8 cellular contexts compared by ENCODE assay signal in genomic region chr9:138149672-138150656, GRCh38.
DNase-seq lines count a peak whose midpoint lies in the region; ATAC-seq and TF ChIP-seq lines count a peak whose summit lies in the region.
"Not testable (repeated sequence)": the region's sequence is repeated elsewhere in the genome, so short reads cannot be mapped to it uniquely, and the experiment has no call there.

No MANE protein-coding gene starts in this region.

- CTCF ChIA-PET in Calu3 (lab: Charles Lee), result not testable (repeated sequence)

- H3K27me3 Mint-ChIP-seq in Calu3 (ENCODE audit: unreplicated experiment), result not testable (repeated sequence)
- peaks cover 12% of the 10 kb centered on the region for H3K27me3 Mint-ChIP-seq in T-helper 17 cell

- H3K4me3 ChIP-seq in iPS-18c (ENCODE audit: insufficient read depth, low read depth, low read length) (peak overlapping the region; percentile 57; the same call in 1 of the 2 replicates), osteoblast (ENCODE audit: insufficient read depth, low read length) (peak overlapping the region; percentile 58), suprapubic skin (peak overlapping the region; percentile 42)

- H3K4me3 Mint-ChIP-seq in Calu3 (ENCODE audit: low read depth, unreplicated experiment) (peak overlapping the region; percentile 86), T-helper 17 cell (peak overlapping the region; percentile 87)

- H3K27ac ChIP-seq in osteoblast (ENCODE audit: low read depth, low read length); suprapubic skin: not testable (repeated sequence)

- peak; percentile 61 for ATAC-seq in T-helper 17 cell

- H3K79me2 ChIP-seq in osteoblast (ENCODE audit: insufficient read depth, low read length), result not testable (repeated sequence)

- H3K4me1 Mint-ChIP-seq in Calu3 (ENCODE audit: low read depth, unreplicated experiment); T-helper 17 cell: not testable (repeated sequence)

- peak; percentile 26; the same call in 1 of the 2 replicates for TF ChIP-seq RAD21 in Ishikawa (IDR thresholded peaks at IDR 0.05; ENCODE audit: low read depth)

- H3K27me3 ChIP-seq in osteoblast (ENCODE audit: insufficient read depth, low read length), result not testable (repeated sequence)
- peaks cover 10% of the 10 kb centered on the region for H3K27me3 ChIP-seq in suprapubic skin

- 30% methylated on average over 34 of the region's 81 CpGs for WGBS in suprapubic skin

- H3K9me3 ChIP-seq in T-helper 17 cell (ENCODE audit: control insufficient read depth, low read length, poor library complexity, severe bottlenecking); iPS-18c (ENCODE audit: control insufficient read depth, insufficient read depth, low read length); osteoblast (ENCODE audit: low read depth, low read length); suprapubic skin: not testable (repeated sequence)

- not testable (repeated sequence) for H4K20me1 ChIP-seq in osteoblast (ENCODE audit: insufficient read depth, low read length)

- not testable (repeated sequence) for TF ChIP-seq POLR2A in suprapubic skin (IDR thresholded peaks at IDR 0.05)

- not testable (repeated sequence) for H2AFZ ChIP-seq in osteoblast (ENCODE audit: low read length)

- peak overlapping the region; percentile 54 for H3K27ac Mint-ChIP-seq in Calu3 (ENCODE audit: unreplicated experiment)
- H3K27ac Mint-ChIP-seq in T-helper 17 cell, result not testable (repeated sequence)

- not testable (repeated sequence) for BruUV-seq in Calu3 (replicated peaks; lab: Mats Ljungman, UMichigan)

- H3K36me3 ChIP-seq in osteoblast (ENCODE audit: insufficient read depth, low read length); suprapubic skin: not testable (repeated sequence)

- DNase-seq in Calu3 (peak; percentile 31), T-helper 17 cell (peak in 1 of 3 donors; percentile 14), ecto neural progenitor cell (ENCODE audit: low spot score) (peak; percentile 62)
- peak; percentile 75 for DNase-seq in activated effector memory CD4-positive, alpha-beta T cell treated with anti-CD3 and anti-CD28 coated beads, Interleukin-2, amount 50 U/mL, for 16 hours
- not testable (repeated sequence) for DNase-seq in osteoblast (ENCODE audit: insufficient read length, low spot score, missing footprints); suprapubic skin (ENCODE audit: low spot score in 2 of 2)

- H3K9me3 Mint-ChIP-seq in Calu3 (ENCODE audit: low read depth, unreplicated experiment), result not testable (repeated sequence)

- not testable (repeated sequence) for H3K36me3 Mint-ChIP-seq in Calu3 (ENCODE audit: insufficient read depth, unreplicated experiment); T-helper 17 cell (ENCODE audit: low read depth)

- TF ChIP-seq CTCF in Calu3 (IDR thresholded peaks at IDR 0.05; ENCODE audit: unreplicated experiment) (peak; percentile 20), osteoblast (IDR thresholded peaks at IDR 0.05; ENCODE audit: extremely low read depth, low read depth, low read length) (peak; percentile 33), suprapubic skin (IDR thresholded peaks at IDR 0.05) (peak in 1 of 2 donors; percentile 49)

- peak overlapping the region; percentile 55 for H3K4me2 ChIP-seq in osteoblast (ENCODE audit: insufficient read depth, low read length)

- H3K4me1 ChIP-seq in osteoblast (ENCODE audit: insufficient read depth, low read length); suprapubic skin: not testable (repeated sequence)

- intact Hi-C loops in Calu3 (cut with micrococcal nuclease; ENCODE audit: unreplicated experiment), result not testable (repeated sequence)

- not testable (repeated sequence) for TF ChIP-seq EP300 in Ishikawa (IDR thresholded peaks at IDR 0.05; ENCODE audit: borderline replicate concordance); suprapubic skin (IDR thresholded peaks at IDR 0.05)
